Comparison of ENCODE assay signal across 8 cellular contexts in genomic region chr17:67246398-67246647, GRCh38. TPM values are rescaled to one million over a fixed set of nuclear protein-coding genes. Genes with fewer than 3 reads are reported as not detected.
DNase-seq lines count a peak whose midpoint lies in the region; ATAC-seq, FAIRE-seq and TF ChIP-seq lines count a peak whose summit lies in the region.

No MANE protein-coding gene starts in this region.

- POLR2A ChIA-PET in A549 (lab: Yijun Ruan, JAX): no interaction called here
- POLR2A ChIA-PET in MCF 10A (lab: Yijun Ruan, JAX): interaction anchor here (1.2 to 2.2 kb wide), 6 partner anchors 8 to 119 kb away, joined by 3 to 62 read pairs (median 10); partner anchors contain the start of gene PSMD12
- POLR2A ChIA-PET in HEK293T (lab: Yijun Ruan, JAX): no interaction called here

- H3K27me3 Mint-ChIP-seq in MCF 10A (ENCODE audit: insufficient read depth, unreplicated experiment): no peaks in the 10 kb centered on the region

- H3K4me2 ChIP-seq in A549: peak overlapping the region; percentile 100

- H3K27me3 ChIP-seq in HL-60 (ENCODE audit: insufficient read depth, poor library complexity, severe bottlenecking) (no peaks in the 10 kb centered on the region), mononuclear cell (ENCODE audit: insufficient read depth, low read length) (peaks cover 2% of the 10 kb centered on the region)

- peak overlapping the region; percentile 91 for H3K27ac ChIP-seq in A549
- no peak overlapping the region for H3K27ac ChIP-seq in HL-60 (replicated peaks)

- no peak for TF ChIP-seq EP300 in A549 (IDR thresholded peaks at IDR 0.05)

- H3K9me3 Mint-ChIP-seq in MCF 10A (ENCODE audit: unreplicated experiment): no peaks in the 10 kb centered on the region

- H3K4me3 ChIP-seq in A549 (peak overlapping the region; percentile 84), HL-60 (replicated peaks; ENCODE audit: insufficient read depth, low read length) (peak overlapping the region; percentile 98), mononuclear cell (ENCODE audit: low read length) (peak overlapping the region; percentile 90)

- peak in 1 of 2 experiments; percentile 64; a peak in 4 of 6 replicates for ATAC-seq in A549

- no peaks in the 10 kb centered on the region for H3K9me3 ChIP-seq in A549
- no peaks in the 10 kb centered on the region for H3K9me3 ChIP-seq in mononuclear cell (ENCODE audit: low read depth, low read length)

- TF ChIP-seq POLR2A in A549 (IDR thresholded peaks at IDR 0.05; ENCODE audit: low read length) (no peak), GM12891 (IDR thresholded peaks at IDR 0.05; ENCODE audit: low read depth, low read length) (no peak)

- FAIRE-seq in A549 (lab: Jason Lieb, UNC): no peak
- no peak for FAIRE-seq in GM12891 (lab: Jason Lieb, UNC)

- H3K36me3 Mint-ChIP-seq in MCF 10A (ENCODE audit: insufficient read depth, unreplicated experiment): peaks cover 19% of the 10 kb centered on the region

- WGBS in A549 (ENCODE audit: missing lambda C conversion rate): 8% methylated on average over 8 of the region's 8 CpGs

- CTCF ChIA-PET in A549 (lab: Yijun Ruan, JAX) (no interaction called here), MCF 10A (lab: Yijun Ruan, JAX) (no interaction called here), HEK293T (lab: Yijun Ruan, JAX) (no interaction called here)

- TF ChIP-seq CTCF in A549 (IDR thresholded peaks at IDR 0.05): no peak
- TF ChIP-seq CTCF in HL-60 (IDR thresholded peaks at IDR 0.05; ENCODE audit: insufficient read depth, low read length): no peak
- no peak for TF ChIP-seq CTCF in MCF 10A (IDR thresholded peaks at IDR 0.05; ENCODE audit: unreplicated experiment)

- peak overlapping the region; percentile 91 for H3K27ac Mint-ChIP-seq in MCF 10A (ENCODE audit: low read depth, unreplicated experiment)

- peak overlapping the region; percentile 83 for H3K4me3 Mint-ChIP-seq in MCF 10A (ENCODE audit: unreplicated experiment)

- TF ChIP-seq RAD21 in A549 (conservative IDR thresholded peaks at IDR 0.05 in 1 of 2, IDR thresholded peaks at IDR 0.05 in 1 of 2): no peak

- DNase-seq in A549 (ENCODE audit: low read depth in 1 of 2, low spot score in 1 of 2) (no peak), HL-60 (ENCODE audit: low read depth in 1 of 2, low spot score in 1 of 2) (no peak), MCF 10A (ENCODE audit: unreplicated experiment) (no peak), AG08395 (ENCODE audit: low spot score) (no peak), GM12891 (ENCODE audit: insufficient read length, low spot score) (no peak), inferior parietal cortex (ENCODE audit: extremely low spot score) (no peak), HEK293T (ENCODE audit: extremely low spot score) (no peak)

- peaks cover 31% of the 10 kb centered on the region for H3K4me1 Mint-ChIP-seq in MCF 10A (ENCODE audit: insufficient read depth, unreplicated experiment)

- intact Hi-C loops in MCF 10A (cut with micrococcal nuclease): loop anchor here (2.0 to 10.0 kb wide), 2 partner anchors 46 to 118 kb away; partner anchors contain the start of gene PSMD12

- H3K4me1 ChIP-seq in A549 (peaks cover 20% of the 10 kb centered on the region), mononuclear cell (ENCODE audit: insufficient read depth, low read length) (peaks cover 44% of the 10 kb centered on the region)

- no TSS peak for BruUV-seq in MCF 10A (replicated peaks; lab: Mats Ljungman, UMichigan)

TF ChIP-seq in A549, 52 proteins besides CTCF, POLR2A, EP300 and RAD21:
- no peak for TF ChIP-seq HOXB5 (CRISPR knock-in tag; IDR thresholded peaks at IDR 0.05)
- TF ChIP-seq RNF2 (IDR thresholded peaks at IDR 0.05; ENCODE audit: borderline replicate concordance, low read depth): 0 out of 2 replicates have a peak, but pooled peaks have one; percentile 7
TF ChIP-seq in A549: peak in this region for 1.

TF ChIP-seq in GM12891, 5 proteins besides CTCF, POLR2A, EP300 and RAD21:
- TF ChIP-seq SPI1 (IDR thresholded peaks at IDR 0.05; ENCODE audit: low read depth, low read length): no peak
- no peak for TF ChIP-seq PAX5 (IDR thresholded peaks at IDR 0.05; ENCODE audit: insufficient read depth, low read length, severe bottlenecking)
- no peak for TF ChIP-seq POU2F2 (IDR thresholded peaks at IDR 0.05; ENCODE audit: low read depth, low read length)
- TF ChIP-seq TAF1 (IDR thresholded peaks at IDR 0.05; ENCODE audit: low read depth, low read length): no peak
- TF ChIP-seq POLR2AphosphoS5 (IDR thresholded peaks at IDR 0.05; ENCODE audit: low read depth, low read length): no peak

TF ChIP-seq in HEK293T, 16 proteins besides CTCF, POLR2A, EP300 and RAD21:
- TF ChIP-seq HDGF (IDR thresholded peaks at IDR 0.05; ENCODE audit: borderline replicate concordance): no peak
- TF ChIP-seq LEF1 (IDR thresholded peaks at IDR 0.05; ENCODE audit: borderline replicate concordance): no peak
- TF ChIP-seq L3MBTL2 (conservative IDR thresholded peaks at IDR 0.05): no peak
- no peak for TF ChIP-seq NFRKB (IDR thresholded peaks at IDR 0.05)
- no peak for TF ChIP-seq CTBP1 (IDR thresholded peaks at IDR 0.05; ENCODE audit: borderline replicate concordance)
- TF ChIP-seq FOXM1 (IDR thresholded peaks at IDR 0.05; ENCODE audit: borderline replicate concordance): no peak
- no peak for TF ChIP-seq BHLHE40 (IDR thresholded peaks at IDR 0.05; ENCODE audit: borderline replicate concordance)
- TF ChIP-seq ELF4 (IDR thresholded peaks at IDR 0.05): no peak
- no peak for TF ChIP-seq SUZ12 (IDR thresholded peaks at IDR 0.05)
- no peak for TF ChIP-seq ARNT (IDR thresholded peaks at IDR 0.05)
- TF ChIP-seq FOXA1 (IDR thresholded peaks at IDR 0.05): no peak
- no peak for TF ChIP-seq TARDBP (IDR thresholded peaks at IDR 0.05)
- no peak for TF ChIP-seq SP1 (IDR thresholded peaks at IDR 0.05)

RNA-seq across cellular contexts. Expression of gene HELZ, which starts 1.3 kb away (rescaled TPM):
- polyA plus RNA-seq in A549 (2011; rRNA removed): 17.8 and 18.3 TPM in 2 replicates
- polyA plus RNA-seq in A549 (2012; cell fraction: cytosol; rRNA removed): 2.5 and 3.1 TPM in 2 replicates
- 2.5 and 3.9 TPM in 2 replicates for polyA plus RNA-seq in A549 (2012; cell fraction: nucleus; rRNA removed)
- 5.6 to 6.7 TPM (median 5.7 TPM) in 3 replicates for polyA plus RNA-seq in A549 (2017; fragmentation: RNase III; extraction: RNeasy Plus Mini Kit Qiagen cat#74134 plus additional on column Dnase treatment)
- 24.8 and 32.2 TPM in 2 replicates for polyA minus RNA-seq in A549 (2011; rRNA and poly(A)+ RNA removed)
- 56.7 and 71.7 TPM in 2 replicates for total RNA-seq in MCF 10A (2022)
- total RNA-seq in mononuclear cell: 247 TPM
- 3.8 TPM for polyA plus RNA-seq in GM12891 (2012; ENCODE audit: low read depth, missing spikeins)
